ENCODE assay signal across 14 cellular contexts in the genomic region with DNA sequence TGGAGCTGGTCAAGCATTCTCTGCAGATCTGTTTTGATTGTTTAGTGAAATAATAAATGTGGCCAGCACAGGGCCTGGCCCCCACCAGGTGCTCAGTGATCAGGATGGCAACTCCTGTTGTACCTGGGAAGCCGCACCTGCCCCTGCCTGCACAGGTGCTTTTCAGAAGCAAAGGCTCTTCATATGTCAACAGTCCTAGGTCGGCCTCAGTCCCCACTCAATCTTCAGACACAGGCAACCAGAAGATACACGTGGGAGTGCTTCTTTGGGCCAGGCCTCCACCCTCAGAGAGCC.
"Had no signal": no experiment of that assay in that cellular context is flagged by ENCODE, and none has a peak within 500 bp of the region (broad histone marks: within the 10 kb centered on the region; RNA-seq: fewer than 3 reads in every experiment).

No MANE protein-coding gene starts in this region.

- DNase-seq: activated CD4-positive, alpha-beta T cell treated with anti-CD3 and anti-CD28 coated beads for 1 hour; activated CD4-positive, alpha-beta T cell treated with anti-CD3 and anti-CD28 coated beads, Interleukin-2, amount 50 U/mL, for 1 hour; activated T-cell treated with anti-CD3 and anti-CD28 coated beads, Interleukin-2, amount 50 U/mL, for 24 hours; brain microvascular endothelial cell; effector memory CD8-positive, alpha-beta T cell; foreskin melanocyte; glutamatergic neuron; immature natural killer cell; naive B cell; occipital lobe; small intestine; stimulated activated CD4-positive, alpha-beta T cell treated with anti-CD3 and anti-CD28 coated beads, Interleukin-2, amount 100 ng/mL, for 24 hours; stimulated activated naive CD8-positive, alpha-beta T cell treated with anti-CD3 and anti-CD28 coated beads, Interleukin-15, amount 100 ng/mL, for 72 hours; tibial artery had no signal
